In genomic region chr6:33988121-33989015, GRCh38 we compare ENCODE assay signal across 1 cellular context.
TF ChIP-seq lines count a peak whose summit lies in the region.

No MANE protein-coding gene starts in this region.

TF ChIP-seq in HepG2, 621 proteins besides CTCF, POLR2A, EP300 and RAD21 (continued from another document and continues in another):
- TF ChIP-seq PLSCR1 (CRISPR knock-in tag; IDR thresholded peaks at IDR 0.05; ENCODE audit: borderline replicate concordance) = no peak
- peak; percentile 97 for TF ChIP-seq MEIS1 (CRISPR knock-in tag; IDR thresholded peaks at IDR 0.05; ENCODE audit: borderline replicate concordance)
- TF ChIP-seq MXI1 (IDR thresholded peaks at IDR 0.05; ENCODE audit: borderline replicate concordance, low read depth, low read length) = 0 out of 3 replicates have a peak, but pooled peaks have one; percentile 23
- peak; percentile 92 for TF ChIP-seq GATAD2A (CRISPR knock-in tag; IDR thresholded peaks at IDR 0.05)
- no peak for TF ChIP-seq ZNF260 (CRISPR knock-in tag; IDR thresholded peaks at IDR 0.05; ENCODE audit: borderline replicate concordance, low read depth)
- peak; percentile 93 for TF ChIP-seq KDM1A (CRISPR knock-in tag; IDR thresholded peaks at IDR 0.05)
- peak; percentile 92 for TF ChIP-seq SOX5 (CRISPR knock-in tag; IDR thresholded peaks at IDR 0.05; ENCODE audit: borderline replicate concordance)
- peak; percentile 95 for TF ChIP-seq KDM6A (CRISPR knock-in tag; IDR thresholded peaks at IDR 0.05; ENCODE audit: low read depth)
- TF ChIP-seq ARHGAP35 (CRISPR knock-in tag; IDR thresholded peaks at IDR 0.05; ENCODE audit: borderline replicate concordance) = no peak
- peak; percentile 48; the same call in 1 of the 2 replicates for TF ChIP-seq SPEN (CRISPR knock-in tag; IDR thresholded peaks at IDR 0.05; ENCODE audit: low read depth)
- TF ChIP-seq ZFP90 (CRISPR knock-in tag; IDR thresholded peaks at IDR 0.05; ENCODE audit: borderline replicate concordance) = peak; percentile 66; the same call in 1 of the 2 replicates
- TF ChIP-seq SNAPC4 (CRISPR knock-in tag; IDR thresholded peaks at IDR 0.05) = peak; percentile 87; the same call in 1 of the 2 replicates
- peak; percentile 73; the same call in 1 of the 2 replicates for TF ChIP-seq ZBTB10 (CRISPR knock-in tag; IDR thresholded peaks at IDR 0.05; ENCODE audit: borderline replicate concordance)
- TF ChIP-seq NAIF1 (CRISPR knock-in tag; IDR thresholded peaks at IDR 0.05; ENCODE audit: borderline replicate concordance) = 0 out of 2 replicates have a peak, but pooled peaks have one; percentile 27
- TF ChIP-seq PHB2 (IDR thresholded peaks at IDR 0.05; ENCODE audit: partially characterized antibody) = no peak
- TF ChIP-seq BCLAF1 (IDR thresholded peaks at IDR 0.05) = no peak
- TF ChIP-seq JARID2 (CRISPR knock-in tag; IDR thresholded peaks at IDR 0.05; ENCODE audit: insufficient replicate concordance) = peak; percentile 77
- TF ChIP-seq ZBTB39 (CRISPR knock-in tag; IDR thresholded peaks at IDR 0.05) = no peak
- TF ChIP-seq NFIC (IDR thresholded peaks at IDR 0.05; ENCODE audit: low read length) = peak; percentile 85
- TF ChIP-seq HNRNPLL (IDR thresholded peaks at IDR 0.05; ENCODE audit: low read depth, low read length, poor library complexity, severe bottlenecking) = no peak
- no peak for TF ChIP-seq ZNF282 (IDR thresholded peaks at IDR 0.05; ENCODE audit: partially characterized antibody)
- TF ChIP-seq ZNF224 (CRISPR knock-in tag; IDR thresholded peaks at IDR 0.05) = peak; percentile 77; the same call in 1 of the 2 replicates
- TF ChIP-seq HNF1A (IDR thresholded peaks at IDR 0.05; ENCODE audit: low read depth) = peak; percentile 62
- TF ChIP-seq HNF1A (CRISPR knock-in tag; IDR thresholded peaks at IDR 0.05; ENCODE audit: borderline replicate concordance) = peak; percentile 92
- TF ChIP-seq ZFX (CRISPR knock-in tag; IDR thresholded peaks at IDR 0.05; ENCODE audit: low read depth) = peak; percentile 80
- peak; percentile 53; the same call in 1 of the 2 replicates for TF ChIP-seq DRAP1 (CRISPR knock-in tag; IDR thresholded peaks at IDR 0.05)
- no peak for TF ChIP-seq IKZF1 (IDR thresholded peaks at IDR 0.05)
- no peak for TF ChIP-seq DBP (CRISPR knock-in tag; IDR thresholded peaks at IDR 0.05; ENCODE audit: not compliant biosample characterization)
- TF ChIP-seq GMEB2 (CRISPR knock-in tag; IDR thresholded peaks at IDR 0.05; ENCODE audit: low read depth) = 0 out of 2 replicates have a peak, but pooled peaks have one; percentile 24
- TF ChIP-seq ZNF790 (CRISPR knock-in tag; IDR thresholded peaks at IDR 0.05; ENCODE audit: borderline replicate concordance) = no peak
- TF ChIP-seq POLR2G (IDR thresholded peaks at IDR 0.05; ENCODE audit: low read depth, low read length) = no peak
- no peak for TF ChIP-seq ZNF10 (CRISPR knock-in tag; IDR thresholded peaks at IDR 0.05; ENCODE audit: borderline replicate concordance, low read depth)
- TF ChIP-seq ZSCAN31 (CRISPR knock-in tag; IDR thresholded peaks at IDR 0.05; ENCODE audit: low read depth) = 0 out of 2 replicates have a peak, but pooled peaks have one; percentile 26
- TF ChIP-seq IRF2 (CRISPR knock-in tag; IDR thresholded peaks at IDR 0.05) = peak; percentile 90
- TF ChIP-seq FOXA1 (IDR thresholded peaks at IDR 0.05) = peak; percentile 95
- TF ChIP-seq FOXA1 (CRISPR knock-in tag; IDR thresholded peaks at IDR 0.05) = peak; percentile 100
- no peak for TF ChIP-seq MED8 (CRISPR knock-in tag; IDR thresholded peaks at IDR 0.05; ENCODE audit: insufficient replicate concordance)
- 0 out of 2 replicates have a peak, but pooled peaks have one; percentile 5 for TF ChIP-seq DMAP1 (CRISPR knock-in tag; IDR thresholded peaks at IDR 0.05)
- no peak for TF ChIP-seq ZNF17 (CRISPR knock-in tag; IDR thresholded peaks at IDR 0.05)
- TF ChIP-seq ZNF30 (CRISPR knock-in tag; IDR thresholded peaks at IDR 0.05) = no peak
